In genomic region chr14:67653651-67654280, GRCh38 we compare ENCODE assay signal across 1 cellular context.
TF ChIP-seq lines count a peak whose summit lies in the region.

No MANE protein-coding gene starts in this region.

TF ChIP-seq in HEK293, 187 proteins besides CTCF, POLR2A, EP300 and RAD21:
- TF ChIP-seq ZNF776 (tag by site-specific recombination; IDR thresholded peaks at IDR 0.05; ENCODE audit: borderline replicate concordance): no peak
- TF ChIP-seq, protein P1, sequence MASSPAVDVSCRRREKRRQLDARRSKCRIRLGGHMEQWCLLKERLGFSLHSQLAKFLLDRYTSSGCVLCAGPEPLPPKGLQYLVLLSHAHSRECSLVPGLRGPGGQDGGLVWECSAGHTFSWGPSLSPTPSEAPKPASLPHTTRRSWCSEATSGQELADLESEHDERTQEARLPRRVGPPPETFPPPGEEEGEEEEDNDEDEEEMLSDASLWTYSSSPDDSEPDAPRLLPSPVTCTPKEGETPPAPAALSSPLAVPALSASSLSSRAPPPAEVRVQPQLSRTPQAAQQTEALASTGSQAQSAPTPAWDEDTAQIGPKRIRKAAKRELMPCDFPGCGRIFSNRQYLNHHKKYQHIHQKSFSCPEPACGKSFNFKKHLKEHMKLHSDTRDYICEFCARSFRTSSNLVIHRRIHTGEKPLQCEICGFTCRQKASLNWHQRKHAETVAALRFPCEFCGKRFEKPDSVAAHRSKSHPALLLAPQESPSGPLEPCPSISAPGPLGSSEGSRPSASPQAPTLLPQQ (tag by site-specific recombination; IDR thresholded peaks at IDR 0.05): peak; percentile 64
